Comparison of ENCODE assay signal across 11 cellular contexts in genomic region chr3:150414989-150415388, GRCh38. TPM values are rescaled to one million over a fixed set of nuclear protein-coding genes. Genes with fewer than 3 reads are reported as not detected.
DNase-seq lines count a peak whose midpoint lies in the region; ATAC-seq, FAIRE-seq and TF ChIP-seq lines count a peak whose summit lies in the region.
"Had no signal": no experiment of that assay in that cellular context is flagged by ENCODE, and none has a peak within 500 bp of the region (broad histone marks: within the 10 kb centered on the region; RNA-seq: fewer than 3 reads in every experiment).

No MANE protein-coding gene starts in this region.

- H3K36me3 ChIP-seq in GM23338 (ENCODE audit: insufficient read depth) (no peaks in the 10 kb centered on the region), keratinocyte (ENCODE audit: control insufficient read depth in 2 of 2, extremely low read depth in 1 of 2, insufficient read depth in 2 of 2, low read length in 2 of 2) (peaks cover 5 to 32% of the 10 kb centered on the region in 2 experiments)

- no peak overlapping the region for H3K27ac Mint-ChIP-seq in GM23338
- H3K27ac Mint-ChIP-seq in activated T-helper 17 cell treated with anti-CD3 and anti-CD28 coated beads, Interleukin-2, amount 50 U/mL, for 72 hours: peak overlapping the region; percentile 23

- WGBS in A549 (ENCODE audit: missing lambda C conversion rate): 75% methylated on average over 4 of the region's 4 CpGs

- intact Hi-C loops in left colon (cut with DNase I, micrococcal nuclease): loop anchor here in 1 of 2 donors (5.0 to 10.0 kb wide), 2 partner anchors 80 to 178 kb away; no protein-coding TSS in a partner anchor

- H3K27me3 Mint-ChIP-seq in GM23338 (ENCODE audit: insufficient read depth, low read depth, poor library complexity): peaks cover 5% of the 10 kb centered on the region
- no peaks in the 10 kb centered on the region for H3K27me3 Mint-ChIP-seq in activated T-helper 17 cell treated with anti-CD3 and anti-CD28 coated beads, Interleukin-2, amount 50 U/mL, for 72 hours

- FAIRE-seq in A549 (lab: Jason Lieb, UNC) (no peak), keratinocyte (lab: Jason Lieb, UNC) (no peak)

- H3K4me2 ChIP-seq in A549: peak overlapping the region; percentile 98
- H3K4me2 ChIP-seq in GM23338: no peak overlapping the region
- H3K4me2 ChIP-seq in keratinocyte (ENCODE audit: control insufficient read depth, extremely low read depth, insufficient read depth, low read depth, low read length): peak overlapping the region; percentile 82

- no peak for TF ChIP-seq CTCF in A549 (IDR thresholded peaks at IDR 0.05)
- TF ChIP-seq CTCF in GM23338 (conservative IDR thresholded peaks at IDR 0.05; ENCODE audit: low read depth in 2 of 2): no peak
- no peak for TF ChIP-seq CTCF in keratinocyte (optimal IDR thresholded peaks at IDR 0.05 in 1 of 3, IDR thresholded peaks at IDR 0.05 in 1 of 3, conservative IDR thresholded peaks at IDR 0.05 in 1 of 3; ENCODE audit: extremely low read depth in 1 of 3, insufficient read depth in 2 of 3, low read length in 3 of 3)

- POLR2A ChIA-PET in A549 (lab: Yijun Ruan, JAX): no interaction called here

- H3K79me2 ChIP-seq in GM23338 (replicated peaks; ENCODE audit: insufficient read depth): peaks cover 97% of the 10 kb centered on the region
- peaks cover 100% of the 10 kb centered on the region for H3K79me2 ChIP-seq in keratinocyte (ENCODE audit: control insufficient read depth, insufficient read depth, low read length)

- H3K9me3 ChIP-seq in A549 (no peaks in the 10 kb centered on the region), keratinocyte (ENCODE audit: control insufficient read depth, low read depth, low read length) (no peaks in the 10 kb centered on the region)

- H4K20me1 ChIP-seq in GM23338 (replicated peaks; ENCODE audit: insufficient read depth): peaks cover 37% of the 10 kb centered on the region
- H4K20me1 ChIP-seq in keratinocyte (ENCODE audit: control insufficient read depth, extremely low read depth, insufficient read depth, low read length): peaks cover 32% of the 10 kb centered on the region

- H3K4me1 ChIP-seq in A549 (peaks cover 71% of the 10 kb centered on the region), GM23338 (ENCODE audit: insufficient read depth) (peaks cover 28% of the 10 kb centered on the region), keratinocyte (ENCODE audit: control insufficient read depth, extremely low read depth, insufficient read depth, low read length) (peaks cover 47% of the 10 kb centered on the region)

- H3K4me1 Mint-ChIP-seq in GM23338: peaks cover 42% of the 10 kb centered on the region; the same call in 2 of the 3 replicates
- peaks cover 53% of the 10 kb centered on the region for H3K4me1 Mint-ChIP-seq in activated T-helper 17 cell treated with anti-CD3 and anti-CD28 coated beads, Interleukin-2, amount 50 U/mL, for 72 hours

- ATAC-seq in A549: no peak
- no peak for ATAC-seq in GM23338
- no peak for ATAC-seq in activated T-helper 17 cell treated with anti-CD3 and anti-CD28 coated beads, Interleukin-2, amount 50 U/mL, for 72 hours (replicated peaks)
- ATAC-seq in left colon: no peak
- ATAC-seq in HG02798 (IDR thresholded peaks at IDR 0.05; ENCODE audit: poor library complexity, unreplicated experiment): no peak
- ATAC-seq in GM21737 (IDR thresholded peaks at IDR 0.05; ENCODE audit: unreplicated experiment): no peak

- no peaks in the 10 kb centered on the region for H3F3A ChIP-seq in GM23338 (replicated peaks; ENCODE audit: low read depth)

- no peak overlapping the region for H3K27ac ChIP-seq in A549
- no peak overlapping the region for H3K27ac ChIP-seq in GM23338 (ENCODE audit: low read depth)
- peak overlapping the region; percentile 15 for H3K27ac ChIP-seq in keratinocyte (ENCODE audit: control insufficient read depth, insufficient read depth, low read length)
- H3K27ac ChIP-seq: RWPE1 had no signal

- no peaks in the 10 kb centered on the region for H3K9me3 Mint-ChIP-seq in GM23338
- no peaks in the 10 kb centered on the region for H3K9me3 Mint-ChIP-seq in activated T-helper 17 cell treated with anti-CD3 and anti-CD28 coated beads, Interleukin-2, amount 50 U/mL, for 72 hours

- peak overlapping the region; percentile 78; the same call in 1 of the 3 replicates for H3K4me3 Mint-ChIP-seq in GM23338
- peak overlapping the region; percentile 77 for H3K4me3 Mint-ChIP-seq in activated T-helper 17 cell treated with anti-CD3 and anti-CD28 coated beads, Interleukin-2, amount 50 U/mL, for 72 hours

- H2AFZ ChIP-seq in GM23338 (no peak overlapping the region), keratinocyte (ENCODE audit: control insufficient read depth, low read length) (no peak overlapping the region)

- no peak overlapping the region for H3K4me3 ChIP-seq in A549
- no peak overlapping the region for H3K4me3 ChIP-seq in GM23338
- peak overlapping the region; percentile 99 to 100 (median 99) for H3K4me3 ChIP-seq in keratinocyte (ENCODE audit: control insufficient read depth in 2 of 3, extremely low read depth in 1 of 3, insufficient read depth in 2 of 3, low read depth in 1 of 3, low read length in 3 of 3)

- CTCF ChIA-PET in A549 (lab: Yijun Ruan, JAX): interaction anchor here (0.7 to 2.4 kb wide), 5 partner anchors 12 to 448 kb away, joined by 3 to 14 read pairs (median 3); no protein-coding TSS in a partner anchor

- no peaks in the 10 kb centered on the region for H3K9me2 ChIP-seq in GM23338 (ENCODE audit: insufficient read depth)

- dilution Hi-C loops in keratinocyte (cut with MboI; ENCODE audit: extremely low pct_ligation_motif_present, low sequenced_read_pairs): loop anchor here (25.0 kb wide), 1 partner anchor 178 kb away; no protein-coding TSS in a partner anchor

- H3K27me3 ChIP-seq in GM23338 (ENCODE audit: insufficient read depth) (no peaks in the 10 kb centered on the region), keratinocyte (ENCODE audit: control insufficient read depth, extremely low read depth, insufficient read depth, low read length) (no peaks in the 10 kb centered on the region)

- no peak for TF ChIP-seq RAD21 in A549 (conservative IDR thresholded peaks at IDR 0.05 in 1 of 2, IDR thresholded peaks at IDR 0.05 in 1 of 2)

- TF ChIP-seq POLR2A in A549 (IDR thresholded peaks at IDR 0.05; ENCODE audit: low read length): no peak

- DNase-seq in A549 (ENCODE audit: low read depth in 1 of 2, low spot score in 1 of 2) (no peak), GM23338 (ENCODE audit: low spot score) (no peak), keratinocyte (ENCODE audit: low read depth, low spot score) (no peak), SKM-1 treated with dmso at 0.1 percent for 144 hours (lab: John Stamatoyannopoulos, UW; ENCODE audit: unreplicated experiment) (no peak), left colon (no peak)
- DNase-seq: DMS53, NCI-H1105 treated with DMSO at 0.1 percent for 48 hours had no signal

- peak overlapping the region; percentile 4 for H3K9ac ChIP-seq in keratinocyte (ENCODE audit: control insufficient read depth, extremely low read depth, insufficient read depth, low read length)

- TF ChIP-seq EP300 in A549 (IDR thresholded peaks at IDR 0.05): no peak

- no peaks in the 10 kb centered on the region for H3K9me1 ChIP-seq in keratinocyte (ENCODE audit: control insufficient read depth, extremely low read depth, insufficient read depth, low read length)

- peaks cover 15% of the 10 kb centered on the region for H3K36me3 Mint-ChIP-seq in GM23338 (ENCODE audit: low read depth)
- peaks cover 69% of the 10 kb centered on the region for H3K36me3 Mint-ChIP-seq in activated T-helper 17 cell treated with anti-CD3 and anti-CD28 coated beads, Interleukin-2, amount 50 U/mL, for 72 hours (ENCODE audit: low read depth)

TF ChIP-seq in A549, 52 proteins besides CTCF, POLR2A, EP300 and RAD21:
- TF ChIP-seq FOSL2 (IDR thresholded peaks at IDR 0.05): no peak
- TF ChIP-seq FOSL2 (CRISPR knock-in tag; IDR thresholded peaks at IDR 0.05): no peak
TF ChIP-seq in A549: peak in this region for 0.

TF ChIP-seq in GM23338, 12 proteins besides CTCF, POLR2A, EP300 and RAD21:
- TF ChIP-seq ETS1 (IDR thresholded peaks at IDR 0.05): no peak

RNA-seq across cellular contexts. Expression of gene TSC22D2, which starts 6.9 kb away (rescaled TPM):
- 13.8 and 13.9 TPM in 2 replicates for polyA plus RNA-seq in A549 (2011; rRNA removed)
- polyA plus RNA-seq in A549 (2012; cell fraction: cytosol; rRNA removed): 3.2 and 4.0 TPM in 2 replicates
- polyA plus RNA-seq in A549 (2012; cell fraction: nucleus; rRNA removed): 5.5 and 7.9 TPM in 2 replicates
- 8.8 to 11.1 TPM (median 10.1 TPM) in 3 replicates for polyA plus RNA-seq in A549 (2017; fragmentation: RNase III; extraction: RNeasy Plus Mini Kit Qiagen cat#74134 plus additional on column Dnase treatment)
- polyA minus RNA-seq in A549 (2011; rRNA and poly(A)+ RNA removed): 27.4 and 34.4 TPM in 2 replicates
- 18.6 and 23.3 TPM in 2 replicates for total RNA-seq in GM23338 (2014; rRNA removed; shearing (Covaris generic))
- polyA plus RNA-seq in GM23338 (2016; fragmentation: Nextera tagmentation; extraction: Ambion mirVana): 33.8 and 34.2 TPM in 2 replicates
- total RNA-seq in activated T-helper 17 cell treated with anti-CD3 and anti-CD28 coated beads, Interleukin-2, amount 50 U/mL, for 72 hours: 10 to 100 TPM; 13.9 to 14.6 TPM
- polyA plus RNA-seq in keratinocyte: 16.3 to 22.3 TPM (median 19.3 TPM) in 3 replicates
- polyA plus RNA-seq in keratinocyte (2011; ENCODE audit: low read depth): 125 TPM
- polyA plus RNA-seq in keratinocyte (2011; cell fraction: cytosol; rRNA removed): 7.4 and 15.8 TPM in 2 replicates
- polyA plus RNA-seq in keratinocyte (2011; cell fraction: nucleus; rRNA removed): 43.1 and 52.5 TPM in 2 replicates
- polyA plus RNA-seq in keratinocyte (2012; ENCODE audit: low replicate concordance): 20.4 and 38.9 TPM in 2 replicates
- 19.9 to 41.0 TPM (median 28.5 TPM) in 3 replicates for polyA minus RNA-seq in keratinocyte
- 13.8 TPM for polyA minus RNA-seq in keratinocyte (2011; cell fraction: cytosol; rRNA and poly(A)+ RNA removed)
- polyA minus RNA-seq in keratinocyte (2011; cell fraction: nucleus; rRNA and poly(A)+ RNA removed): 52.3 and 100 TPM in 2 replicates
- 10 to 100 TPM; 22.4 to 28.3 TPM for total RNA-seq in left colon

Comparison
In these comparisons a context has a peak if more than half of its experiments do, and no peak if none do; other contexts are left out.
1. H3K4me3 ChIP-seq: peak in keratinocyte (3 of 3); none in A549 (single experiment) and GM23338 (single experiment).